In genomic region chr18:49749563-49749962, GRCh38 we compare ENCODE assay signal across 10 cellular contexts.
"Had no signal": no experiment of that assay in that cellular context is flagged by ENCODE, and none has a peak within 500 bp of the region (broad histone marks: within the 10 kb centered on the region; RNA-seq: fewer than 3 reads in every experiment).

No MANE protein-coding gene starts in this region.

- FAIRE-seq: K562 had no signal

- H3K4me3 ChIP-seq: GM23248, HAP-1, K562 had no signal

- H3K27ac Mint-ChIP-seq: HFFc6 had no signal

- H3K9me3 Mint-ChIP-seq: HFFc6 had no signal

- H3K36me3 ChIP-seq: HAP-1 had no signal

- H3K27ac ChIP-seq: GM23248, HL-60 had no signal

- DNase-seq: GM23248, GOT3, H7, HFFc6, IMR-90, KG1 had no signal

- ATAC-seq: HCT116, K562 had no signal

- H3K4me3 Mint-ChIP-seq: HFFc6 had no signal

- H3K4me1 ChIP-seq: HAP-1 had no signal

- H2AFZ ChIP-seq: GM23248 had no signal

- H3K9ac ChIP-seq: GM23248 had no signal

- H3K9me3 ChIP-seq: HAP-1 had no signal
